In the genomic region with DNA sequence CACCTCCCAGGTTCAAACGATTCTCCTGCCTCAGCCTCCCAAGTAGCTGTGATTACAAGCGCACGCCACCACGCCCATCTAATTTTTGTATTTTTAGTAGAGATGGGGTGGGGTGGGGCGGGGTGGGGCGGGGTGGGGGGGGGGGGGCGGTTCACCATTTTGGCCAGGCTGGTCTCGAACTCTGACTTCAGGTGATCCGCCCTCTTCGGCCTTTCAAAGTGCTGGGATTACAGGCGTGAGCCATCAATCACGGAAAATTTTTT, we compare ENCODE assay signal across 1 cellular context.
TF ChIP-seq lines count a peak whose summit lies in the region.

No MANE protein-coding gene starts in this region.

TF ChIP-seq in K562, 482 proteins besides CTCF, POLR2A, EP300 and RAD21 (continued from another document and continues in another):
- TF ChIP-seq, protein P1, sequence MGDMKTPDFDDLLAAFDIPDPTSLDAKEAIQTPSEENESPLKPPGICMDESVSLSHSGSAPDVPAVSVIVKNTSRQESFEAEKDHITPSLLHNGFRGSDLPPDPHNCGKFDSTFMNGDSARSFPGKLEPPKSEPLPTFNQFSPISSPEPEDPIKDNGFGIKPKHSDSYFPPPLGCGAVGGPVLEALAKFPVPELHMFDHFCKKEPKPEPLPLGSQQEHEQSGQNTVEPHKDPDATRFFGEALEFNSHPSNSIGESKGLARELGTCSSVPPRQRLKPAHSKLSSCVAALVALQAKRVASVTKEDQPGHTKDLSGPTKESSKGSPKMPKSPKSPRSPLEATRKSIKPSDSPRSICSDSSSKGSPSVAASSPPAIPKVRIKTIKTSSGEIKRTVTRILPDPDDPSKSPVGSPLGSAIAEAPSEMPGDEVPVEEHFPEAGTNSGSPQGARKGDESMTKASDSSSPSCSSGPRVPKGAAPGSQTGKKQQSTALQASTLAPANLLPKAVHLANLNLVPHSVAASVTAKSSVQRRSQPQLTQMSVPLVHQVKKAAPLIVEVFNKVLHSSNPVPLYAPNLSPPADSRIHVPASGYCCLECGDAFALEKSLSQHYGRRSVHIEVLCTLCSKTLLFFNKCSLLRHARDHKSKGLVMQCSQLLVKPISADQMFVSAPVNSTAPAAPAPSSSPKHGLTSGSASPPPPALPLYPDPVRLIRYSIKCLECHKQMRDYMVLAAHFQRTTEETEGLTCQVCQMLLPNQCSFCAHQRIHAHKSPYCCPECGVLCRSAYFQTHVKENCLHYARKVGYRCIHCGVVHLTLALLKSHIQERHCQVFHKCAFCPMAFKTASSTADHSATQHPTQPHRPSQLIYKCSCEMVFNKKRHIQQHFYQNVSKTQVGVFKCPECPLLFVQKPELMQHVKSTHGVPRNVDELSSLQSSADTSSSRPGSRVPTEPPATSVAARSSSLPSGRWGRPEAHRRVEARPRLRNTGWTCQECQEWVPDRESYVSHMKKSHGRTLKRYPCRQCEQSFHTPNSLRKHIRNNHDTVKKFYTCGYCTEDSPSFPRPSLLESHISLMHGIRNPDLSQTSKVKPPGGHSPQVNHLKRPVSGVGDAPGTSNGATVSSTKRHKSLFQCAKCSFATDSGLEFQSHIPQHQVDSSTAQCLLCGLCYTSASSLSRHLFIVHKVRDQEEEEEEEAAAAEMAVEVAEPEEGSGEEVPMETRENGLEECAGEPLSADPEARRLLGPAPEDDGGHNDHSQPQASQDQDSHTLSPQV (IDR thresholded peaks at IDR 0.05): 0 out of 2 replicates have a peak, but pooled peaks have one; percentile 1
- TF ChIP-seq, protein P2, sequence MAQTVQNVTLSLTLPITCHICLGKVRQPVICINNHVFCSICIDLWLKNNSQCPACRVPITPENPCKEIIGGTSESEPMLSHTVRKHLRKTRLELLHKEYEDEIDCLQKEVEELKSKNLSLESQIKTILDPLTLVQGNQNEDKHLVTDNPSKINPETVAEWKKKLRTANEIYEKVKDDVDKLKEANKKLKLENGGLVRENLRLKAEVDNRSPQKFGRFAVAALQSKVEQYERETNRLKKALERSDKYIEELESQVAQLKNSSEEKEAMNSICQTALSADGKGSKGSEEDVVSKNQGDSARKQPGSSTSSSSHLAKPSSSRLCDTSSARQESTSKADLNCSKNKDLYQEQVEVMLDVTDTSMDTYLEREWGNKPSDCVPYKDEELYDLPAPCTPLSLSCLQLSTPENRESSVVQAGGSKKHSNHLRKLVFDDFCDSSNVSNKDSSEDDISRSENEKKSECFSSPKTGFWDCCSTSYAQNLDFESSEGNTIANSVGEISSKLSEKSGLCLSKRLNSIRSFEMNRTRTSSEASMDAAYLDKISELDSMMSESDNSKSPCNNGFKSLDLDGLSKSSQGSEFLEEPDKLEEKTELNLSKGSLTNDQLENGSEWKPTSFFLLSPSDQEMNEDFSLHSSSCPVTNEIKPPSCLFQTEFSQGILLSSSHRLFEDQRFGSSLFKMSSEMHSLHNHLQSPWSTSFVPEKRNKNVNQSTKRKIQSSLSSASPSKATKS (CRISPR knock-in tag; IDR thresholded peaks at IDR 0.05): no peak
- no peak for TF ChIP-seq ZNF384 (IDR thresholded peaks at IDR 0.05; ENCODE audit: low read depth, low read length)
- no peak for TF ChIP-seq SETDB1 (IDR thresholded peaks at IDR 0.05; ENCODE audit: low read length)
- no peak for TF ChIP-seq ZNF274 (IDR thresholded peaks at IDR 0.05; ENCODE audit: borderline replicate concordance, low read depth, low read length)
- TF ChIP-seq ARID2 (IDR thresholded peaks at IDR 0.05): no peak
- no peak for TF ChIP-seq THRAP3 (IDR thresholded peaks at IDR 0.05; ENCODE audit: borderline replicate concordance)
- TF ChIP-seq, protein P3, sequence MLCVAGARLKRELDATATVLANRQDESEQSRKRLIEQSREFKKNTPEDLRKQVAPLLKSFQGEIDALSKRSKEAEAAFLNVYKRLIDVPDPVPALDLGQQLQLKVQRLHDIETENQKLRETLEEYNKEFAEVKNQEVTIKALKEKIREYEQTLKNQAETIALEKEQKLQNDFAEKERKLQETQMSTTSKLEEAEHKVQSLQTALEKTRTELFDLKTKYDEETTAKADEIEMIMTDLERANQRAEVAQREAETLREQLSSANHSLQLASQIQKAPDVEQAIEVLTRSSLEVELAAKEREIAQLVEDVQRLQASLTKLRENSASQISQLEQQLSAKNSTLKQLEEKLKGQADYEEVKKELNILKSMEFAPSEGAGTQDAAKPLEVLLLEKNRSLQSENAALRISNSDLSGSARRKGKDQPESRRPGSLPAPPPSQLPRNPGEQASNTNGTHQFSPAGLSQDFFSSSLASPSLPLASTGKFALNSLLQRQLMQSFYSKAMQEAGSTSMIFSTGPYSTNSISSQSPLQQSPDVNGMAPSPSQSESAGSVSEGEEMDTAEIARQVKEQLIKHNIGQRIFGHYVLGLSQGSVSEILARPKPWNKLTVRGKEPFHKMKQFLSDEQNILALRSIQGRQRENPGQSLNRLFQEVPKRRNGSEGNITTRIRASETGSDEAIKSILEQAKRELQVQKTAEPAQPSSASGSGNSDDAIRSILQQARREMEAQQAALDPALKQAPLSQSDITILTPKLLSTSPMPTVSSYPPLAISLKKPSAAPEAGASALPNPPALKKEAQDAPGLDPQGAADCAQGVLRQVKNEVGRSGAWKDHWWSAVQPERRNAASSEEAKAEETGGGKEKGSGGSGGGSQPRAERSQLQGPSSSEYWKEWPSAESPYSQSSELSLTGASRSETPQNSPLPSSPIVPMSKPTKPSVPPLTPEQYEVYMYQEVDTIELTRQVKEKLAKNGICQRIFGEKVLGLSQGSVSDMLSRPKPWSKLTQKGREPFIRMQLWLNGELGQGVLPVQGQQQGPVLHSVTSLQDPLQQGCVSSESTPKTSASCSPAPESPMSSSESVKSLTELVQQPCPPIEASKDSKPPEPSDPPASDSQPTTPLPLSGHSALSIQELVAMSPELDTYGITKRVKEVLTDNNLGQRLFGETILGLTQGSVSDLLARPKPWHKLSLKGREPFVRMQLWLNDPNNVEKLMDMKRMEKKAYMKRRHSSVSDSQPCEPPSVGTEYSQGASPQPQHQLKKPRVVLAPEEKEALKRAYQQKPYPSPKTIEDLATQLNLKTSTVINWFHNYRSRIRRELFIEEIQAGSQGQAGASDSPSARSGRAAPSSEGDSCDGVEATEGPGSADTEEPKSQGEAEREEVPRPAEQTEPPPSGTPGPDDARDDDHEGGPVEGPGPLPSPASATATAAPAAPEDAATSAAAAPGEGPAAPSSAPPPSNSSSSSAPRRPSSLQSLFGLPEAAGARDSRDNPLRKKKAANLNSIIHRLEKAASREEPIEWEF (CRISPR knock-in tag; IDR thresholded peaks at IDR 0.05): no peak
- no peak for TF ChIP-seq ZNF764 (CRISPR knock-in tag; IDR thresholded peaks at IDR 0.05; ENCODE audit: low read depth)
- TF ChIP-seq, protein P4, sequence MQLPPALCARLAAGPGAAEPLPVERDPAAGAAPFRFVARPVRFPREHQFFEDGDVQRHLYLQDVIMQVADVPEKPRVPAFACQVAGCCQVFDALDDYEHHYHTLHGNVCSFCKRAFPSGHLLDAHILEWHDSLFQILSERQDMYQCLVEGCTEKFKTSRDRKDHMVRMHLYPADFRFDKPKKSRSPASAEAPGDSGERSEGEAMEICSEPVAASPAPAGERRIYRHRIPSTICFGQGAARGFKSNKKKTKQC (CRISPR knock-in tag; IDR thresholded peaks at IDR 0.05): 0 out of 2 replicates have a peak, but pooled peaks have one; percentile 0
- no peak for TF ChIP-seq MTA3 (IDR thresholded peaks at IDR 0.05; ENCODE audit: borderline replicate concordance)
- TF ChIP-seq, protein P5, sequence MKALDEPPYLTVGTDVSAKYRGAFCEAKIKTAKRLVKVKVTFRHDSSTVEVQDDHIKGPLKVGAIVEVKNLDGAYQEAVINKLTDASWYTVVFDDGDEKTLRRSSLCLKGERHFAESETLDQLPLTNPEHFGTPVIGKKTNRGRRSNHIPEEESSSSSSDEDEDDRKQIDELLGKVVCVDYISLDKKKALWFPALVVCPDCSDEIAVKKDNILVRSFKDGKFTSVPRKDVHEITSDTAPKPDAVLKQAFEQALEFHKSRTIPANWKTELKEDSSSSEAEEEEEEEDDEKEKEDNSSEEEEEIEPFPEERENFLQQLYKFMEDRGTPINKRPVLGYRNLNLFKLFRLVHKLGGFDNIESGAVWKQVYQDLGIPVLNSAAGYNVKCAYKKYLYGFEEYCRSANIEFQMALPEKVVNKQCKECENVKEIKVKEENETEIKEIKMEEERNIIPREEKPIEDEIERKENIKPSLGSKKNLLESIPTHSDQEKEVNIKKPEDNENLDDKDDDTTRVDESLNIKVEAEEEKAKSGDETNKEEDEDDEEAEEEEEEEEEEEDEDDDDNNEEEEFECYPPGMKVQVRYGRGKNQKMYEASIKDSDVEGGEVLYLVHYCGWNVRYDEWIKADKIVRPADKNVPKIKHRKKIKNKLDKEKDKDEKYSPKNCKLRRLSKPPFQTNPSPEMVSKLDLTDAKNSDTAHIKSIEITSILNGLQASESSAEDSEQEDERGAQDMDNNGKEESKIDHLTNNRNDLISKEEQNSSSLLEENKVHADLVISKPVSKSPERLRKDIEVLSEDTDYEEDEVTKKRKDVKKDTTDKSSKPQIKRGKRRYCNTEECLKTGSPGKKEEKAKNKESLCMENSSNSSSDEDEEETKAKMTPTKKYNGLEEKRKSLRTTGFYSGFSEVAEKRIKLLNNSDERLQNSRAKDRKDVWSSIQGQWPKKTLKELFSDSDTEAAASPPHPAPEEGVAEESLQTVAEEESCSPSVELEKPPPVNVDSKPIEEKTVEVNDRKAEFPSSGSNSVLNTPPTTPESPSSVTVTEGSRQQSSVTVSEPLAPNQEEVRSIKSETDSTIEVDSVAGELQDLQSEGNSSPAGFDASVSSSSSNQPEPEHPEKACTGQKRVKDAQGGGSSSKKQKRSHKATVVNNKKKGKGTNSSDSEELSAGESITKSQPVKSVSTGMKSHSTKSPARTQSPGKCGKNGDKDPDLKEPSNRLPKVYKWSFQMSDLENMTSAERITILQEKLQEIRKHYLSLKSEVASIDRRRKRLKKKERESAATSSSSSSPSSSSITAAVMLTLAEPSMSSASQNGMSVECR (CRISPR knock-in tag; IDR thresholded peaks at IDR 0.05): no peak
- TF ChIP-seq, protein P6, sequence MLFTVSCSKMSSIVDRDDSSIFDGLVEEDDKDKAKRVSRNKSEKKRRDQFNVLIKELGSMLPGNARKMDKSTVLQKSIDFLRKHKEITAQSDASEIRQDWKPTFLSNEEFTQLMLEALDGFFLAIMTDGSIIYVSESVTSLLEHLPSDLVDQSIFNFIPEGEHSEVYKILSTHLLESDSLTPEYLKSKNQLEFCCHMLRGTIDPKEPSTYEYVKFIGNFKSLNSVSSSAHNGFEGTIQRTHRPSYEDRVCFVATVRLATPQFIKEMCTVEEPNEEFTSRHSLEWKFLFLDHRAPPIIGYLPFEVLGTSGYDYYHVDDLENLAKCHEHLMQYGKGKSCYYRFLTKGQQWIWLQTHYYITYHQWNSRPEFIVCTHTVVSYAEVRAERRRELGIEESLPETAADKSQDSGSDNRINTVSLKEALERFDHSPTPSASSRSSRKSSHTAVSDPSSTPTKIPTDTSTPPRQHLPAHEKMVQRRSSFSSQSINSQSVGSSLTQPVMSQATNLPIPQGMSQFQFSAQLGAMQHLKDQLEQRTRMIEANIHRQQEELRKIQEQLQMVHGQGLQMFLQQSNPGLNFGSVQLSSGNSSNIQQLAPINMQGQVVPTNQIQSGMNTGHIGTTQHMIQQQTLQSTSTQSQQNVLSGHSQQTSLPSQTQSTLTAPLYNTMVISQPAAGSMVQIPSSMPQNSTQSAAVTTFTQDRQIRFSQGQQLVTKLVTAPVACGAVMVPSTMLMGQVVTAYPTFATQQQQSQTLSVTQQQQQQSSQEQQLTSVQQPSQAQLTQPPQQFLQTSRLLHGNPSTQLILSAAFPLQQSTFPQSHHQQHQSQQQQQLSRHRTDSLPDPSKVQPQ (CRISPR knock-in tag; IDR thresholded peaks at IDR 0.05; ENCODE audit: borderline replicate concordance): no peak
- TF ChIP-seq SREBF2 (CRISPR knock-in tag; IDR thresholded peaks at IDR 0.05): no peak
- TF ChIP-seq KDM4B (IDR thresholded peaks at IDR 0.05; ENCODE audit: borderline replicate concordance in 2 of 2, low read depth in 1 of 2): no peak
- no peak for TF ChIP-seq NFRKB (IDR thresholded peaks at IDR 0.05; ENCODE audit: low read depth)
- no peak for TF ChIP-seq SRSF3 (IDR thresholded peaks at IDR 0.05; ENCODE audit: insufficient read depth, low read length)
- TF ChIP-seq BHLHE40 (IDR thresholded peaks at IDR 0.05; ENCODE audit: low read length): no peak
- no peak for TF ChIP-seq CREM (IDR thresholded peaks at IDR 0.05; ENCODE audit: low read depth)
- TF ChIP-seq MIER1 (IDR thresholded peaks at IDR 0.05; ENCODE audit: low read depth): no peak
- TF ChIP-seq, protein P7, sequence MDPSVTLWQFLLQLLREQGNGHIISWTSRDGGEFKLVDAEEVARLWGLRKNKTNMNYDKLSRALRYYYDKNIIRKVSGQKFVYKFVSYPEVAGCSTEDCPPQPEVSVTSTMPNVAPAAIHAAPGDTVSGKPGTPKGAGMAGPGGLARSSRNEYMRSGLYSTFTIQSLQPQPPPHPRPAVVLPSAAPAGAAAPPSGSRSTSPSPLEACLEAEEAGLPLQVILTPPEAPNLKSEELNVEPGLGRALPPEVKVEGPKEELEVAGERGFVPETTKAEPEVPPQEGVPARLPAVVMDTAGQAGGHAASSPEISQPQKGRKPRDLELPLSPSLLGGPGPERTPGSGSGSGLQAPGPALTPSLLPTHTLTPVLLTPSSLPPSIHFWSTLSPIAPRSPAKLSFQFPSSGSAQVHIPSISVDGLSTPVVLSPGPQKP (CRISPR knock-in tag; IDR thresholded peaks at IDR 0.05): no peak
- TF ChIP-seq HDAC3 (IDR thresholded peaks at IDR 0.05; ENCODE audit: borderline replicate concordance, partially characterized antibody): peak; percentile 3
- TF ChIP-seq OTX1 (CRISPR knock-in tag; IDR thresholded peaks at IDR 0.05): no peak
- TF ChIP-seq, protein P8, sequence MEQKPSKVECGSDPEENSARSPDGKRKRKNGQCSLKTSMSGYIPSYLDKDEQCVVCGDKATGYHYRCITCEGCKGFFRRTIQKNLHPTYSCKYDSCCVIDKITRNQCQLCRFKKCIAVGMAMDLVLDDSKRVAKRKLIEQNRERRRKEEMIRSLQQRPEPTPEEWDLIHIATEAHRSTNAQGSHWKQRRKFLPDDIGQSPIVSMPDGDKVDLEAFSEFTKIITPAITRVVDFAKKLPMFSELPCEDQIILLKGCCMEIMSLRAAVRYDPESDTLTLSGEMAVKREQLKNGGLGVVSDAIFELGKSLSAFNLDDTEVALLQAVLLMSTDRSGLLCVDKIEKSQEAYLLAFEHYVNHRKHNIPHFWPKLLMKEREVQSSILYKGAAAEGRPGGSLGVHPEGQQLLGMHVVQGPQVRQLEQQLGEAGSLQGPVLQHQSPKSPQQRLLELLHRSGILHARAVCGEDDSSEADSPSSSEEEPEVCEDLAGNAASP (IDR thresholded peaks at IDR 0.05): no peak
- no peak for TF ChIP-seq XRCC4 (IDR thresholded peaks at IDR 0.05; ENCODE audit: extremely low read depth, insufficient read depth, insufficient read length)
- TF ChIP-seq NRF1 (conservative IDR thresholded peaks at IDR 0.05 in 1 of 2, IDR thresholded peaks at IDR 0.05 in 1 of 2): peak in 1 of 2 experiments; percentile 30; a peak in 1 of 4 replicates
- TF ChIP-seq, protein P9, sequence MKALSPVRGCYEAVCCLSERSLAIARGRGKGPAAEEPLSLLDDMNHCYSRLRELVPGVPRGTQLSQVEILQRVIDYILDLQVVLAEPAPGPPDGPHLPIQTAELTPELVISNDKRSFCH (CRISPR knock-in tag; IDR thresholded peaks at IDR 0.05): no peak
- TF ChIP-seq, protein P9 (tag; IDR thresholded peaks at IDR 0.05): no peak
- TF ChIP-seq EHMT2 (IDR thresholded peaks at IDR 0.05): no peak
